In the genomic region with DNA sequence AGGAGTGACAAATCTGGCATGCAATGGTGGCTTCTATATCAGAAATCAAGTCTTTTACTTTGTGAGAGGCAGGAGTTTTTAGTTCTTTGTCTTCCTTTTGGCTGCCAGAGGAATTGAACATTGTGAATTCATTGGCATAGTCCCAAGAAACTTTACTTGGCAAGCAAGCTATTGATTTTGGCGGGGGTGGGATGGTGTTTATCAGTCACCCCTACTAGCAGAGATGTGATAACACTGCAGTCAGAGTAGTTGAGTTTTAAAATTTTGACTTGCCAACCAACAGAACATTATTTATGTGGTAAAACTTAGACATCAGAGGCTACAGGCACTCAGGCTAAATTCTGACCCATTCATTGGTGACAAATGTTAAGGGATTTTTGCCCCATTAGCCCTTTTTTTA, we compare ENCODE assay signal across 6 cellular contexts.
DNase-seq lines count a peak whose midpoint lies in the region; ATAC-seq, FAIRE-seq and TF ChIP-seq lines count a peak whose summit lies in the region.
"Not testable (repeated sequence)": the region's sequence is repeated elsewhere in the genome, so short reads cannot be mapped to it uniquely, and the experiment has no call there.

No MANE protein-coding gene starts in this region.

- not testable (repeated sequence) for H3K27ac ChIP-seq in body of pancreas, pancreas

- TF ChIP-seq CTCF in LNCaP clone FGC (IDR thresholded peaks at IDR 0.05; ENCODE audit: control insufficient read depth, extremely low read depth, insufficient read depth); body of pancreas (IDR thresholded peaks at IDR 0.05); fibroblast of pulmonary artery (IDR thresholded peaks at IDR 0.05; ENCODE audit: low read length, missing control alignments); pancreas (IDR thresholded peaks at IDR 0.05): not testable (repeated sequence)

- FAIRE-seq in pancreas (lab: Jason Lieb, UNC): not testable (repeated sequence)

- not testable (repeated sequence) for H3K4me1 ChIP-seq in body of pancreas, pancreas

- DNase-seq in LNCaP clone FGC (ENCODE audit: low read depth) (peak; percentile 0), fibroblast of pulmonary artery (ENCODE audit: low read depth) (peak; percentile 4)
- not testable (repeated sequence) for DNase-seq in body of pancreas; left cardiac atrium; left lobe of liver (ENCODE audit: low spot score); pancreas

- not testable (repeated sequence) for H3K27me3 ChIP-seq in body of pancreas, pancreas

- H3K4me3 ChIP-seq in LNCaP clone FGC (ENCODE audit: low read depth, low read length); body of pancreas; fibroblast of pulmonary artery (replicated peaks; ENCODE audit: low read depth, low read length); pancreas: not testable (repeated sequence)

- ATAC-seq in body of pancreas: peak; percentile 59
- peak; percentile 19 to 30 for ATAC-seq in left cardiac atrium
- peak; percentile 73 for ATAC-seq in left lobe of liver
- ATAC-seq in pancreas: peak; percentile 31 to 83 (median 60)

- TF ChIP-seq POLR2A in body of pancreas (IDR thresholded peaks at IDR 0.05): not testable (repeated sequence)

- H3K9me3 ChIP-seq in body of pancreas, pancreas: not testable (repeated sequence)

- 0 to 13% methylated on average over 1 of the region's 1 CpG for WGBS in body of pancreas, 2 donors
- no CpG with 5 or more reads among the region's 1 CpG for WGBS in pancreas, 2 donors

- intact Hi-C loops in body of pancreas (cut with DNase I); left cardiac atrium (cut with DNase I); pancreas (cut with DNase I): not testable (repeated sequence)

- not testable (repeated sequence) for H3K36me3 ChIP-seq in body of pancreas (replicated peaks in 1 of 2; ENCODE audit: insufficient read depth in 1 of 2, low read depth in 2 of 2); pancreas
